Comparison of ENCODE assay signal across 26 cellular contexts in genomic region chr2:172488556-172488955, GRCh38.
"Had no signal": no experiment of that assay in that cellular context is flagged by ENCODE, and none has a peak within 500 bp of the region (broad histone marks: within the 10 kb centered on the region; RNA-seq: fewer than 3 reads in every experiment).

No MANE protein-coding gene starts in this region.

- H3K4me3 Mint-ChIP-seq: activated naive CD4-positive, alpha-beta T cell treated with anti-CD3 and anti-CD28 coated beads for 36 hours; activated naive CD8-positive, alpha-beta T cell treated with anti-CD3 and anti-CD28 coated beads, Interleukin-2, amount 50 U/mL, for 24 hours; nephron progenitor cell; stimulated activated effector memory CD8-positive, alpha-beta T cell treated with anti-CD3 and anti-CD28 coated beads, Interleukin-12 subunit alpha, Interleukin-12 subunit beta, amount 100 ng/mL, for 72 hours; stimulated activated naive CD8-positive, alpha-beta T cell treated with anti-CD3 and anti-CD28 coated beads, Interleukin-15, amount 100 ng/mL, for 72 hours; T-helper 2 cell treated with Interferon-gamma antibody and Interleukin-4, amounts not matched to agents 5 μg/mL and 100 μg/mL, for 36 hours had no signal

- H3K4me3 ChIP-seq: breast epithelium, esophagus muscularis mucosa, heart right ventricle, left lung, lung had no signal

- H3K27ac ChIP-seq: breast epithelium, esophagus muscularis mucosa, foreskin keratinocyte, heart right ventricle, left lung, neutrophil had no signal

- H3K27ac Mint-ChIP-seq: activated naive CD4-positive, alpha-beta T cell treated with anti-CD3 and anti-CD28 coated beads for 36 hours; activated naive CD8-positive, alpha-beta T cell treated with anti-CD3 and anti-CD28 coated beads, Interleukin-2, amount 50 U/mL, for 24 hours; nephron progenitor cell; stimulated activated effector memory CD8-positive, alpha-beta T cell treated with anti-CD3 and anti-CD28 coated beads, Interleukin-12 subunit alpha, Interleukin-12 subunit beta, amount 100 ng/mL, for 72 hours; T-helper 2 cell treated with Interferon-gamma antibody and Interleukin-4, amounts not matched to agents 5 μg/mL and 100 μg/mL, for 36 hours had no signal

- H3K27me3 Mint-ChIP-seq: activated naive CD8-positive, alpha-beta T cell treated with anti-CD3 and anti-CD28 coated beads, Interleukin-2, amount 50 U/mL, for 24 hours; stimulated activated naive CD8-positive, alpha-beta T cell treated with anti-CD3 and anti-CD28 coated beads, Interleukin-15, amount 100 ng/mL, for 72 hours had no signal

- H3K4me1 ChIP-seq: breast epithelium, esophagus muscularis mucosa, foreskin keratinocyte, left lung had no signal

- ATAC-seq: activated naive CD8-positive, alpha-beta T cell treated with anti-CD3 and anti-CD28 coated beads, Interleukin-2, amount 50 U/mL, for 24 hours; foreskin keratinocyte; heart right ventricle; left lung; sciatic nerve; stimulated activated effector memory CD8-positive, alpha-beta T cell treated with anti-CD3 and anti-CD28 coated beads, Interleukin-12 subunit alpha, Interleukin-12 subunit beta, amount 100 ng/mL, for 72 hours; stimulated activated naive CD8-positive, alpha-beta T cell treated with anti-CD3 and anti-CD28 coated beads, Interleukin-15, amount 100 ng/mL, for 72 hours had no signal

- H3K9me3 ChIP-seq: breast epithelium, esophagus muscularis mucosa, heart right ventricle, left lung, neutrophil had no signal

- H3K36me3 ChIP-seq: breast epithelium had no signal

- H3K9me3 Mint-ChIP-seq: activated naive CD4-positive, alpha-beta T cell treated with anti-CD3 and anti-CD28 coated beads for 36 hours; activated naive CD8-positive, alpha-beta T cell treated with anti-CD3 and anti-CD28 coated beads, Interleukin-2, amount 50 U/mL, for 24 hours; nephron progenitor cell; stimulated activated effector memory CD8-positive, alpha-beta T cell treated with anti-CD3 and anti-CD28 coated beads, Interleukin-12 subunit alpha, Interleukin-12 subunit beta, amount 100 ng/mL, for 72 hours; stimulated activated naive CD8-positive, alpha-beta T cell treated with anti-CD3 and anti-CD28 coated beads, Interleukin-15, amount 100 ng/mL, for 72 hours; T-helper 2 cell treated with Interferon-gamma antibody and Interleukin-4, amounts not matched to agents 5 μg/mL and 100 μg/mL, for 36 hours had no signal

- H3K4me1 Mint-ChIP-seq: stimulated activated effector memory CD8-positive, alpha-beta T cell treated with anti-CD3 and anti-CD28 coated beads, Interleukin-12 subunit alpha, Interleukin-12 subunit beta, amount 100 ng/mL, for 72 hours had no signal

- H3K27me3 ChIP-seq: breast epithelium, esophagus muscularis mucosa, foreskin keratinocyte, heart right ventricle, left lung, neutrophil had no signal

- DNase-seq: activated CD4-positive, alpha-beta T cell treated with anti-CD3 and anti-CD28 coated beads for 4 hours; activated CD4-positive, alpha-beta T cell treated with anti-CD3 and anti-CD28 coated beads, Interleukin-2, amount 50 U/mL, for 4 hours; activated effector memory CD4-positive, alpha-beta T cell treated with anti-CD3 and anti-CD28 coated beads, Interleukin-2, amount 50 U/mL, for 16 hours; activated naive CD4-positive, alpha-beta T cell treated with anti-CD3 and anti-CD28 coated beads for 36 hours; activated naive CD8-positive, alpha-beta T cell treated with anti-CD3 and anti-CD28 coated beads, Interleukin-2, amount 50 U/mL, for 24 hours; amygdala; central memory CD4-positive, alpha-beta T cell; dermis blood vessel endothelial cell; effector CD4-positive, alpha-beta T cell; foreskin keratinocyte; heart right ventricle; left lung; mesendoderm; nephron progenitor cell; small intestine; stimulated activated CD4-positive, alpha-beta T cell treated with anti-CD3 and anti-CD28 coated beads, Interleukin-4, amount 100 ng/mL, for 24 hours; stimulated activated naive CD8-positive, alpha-beta T cell treated with anti-CD3 and anti-CD28 coated beads, Interleukin-15, amount 100 ng/mL, for 72 hours; substantia nigra; T-helper 1 cell had no signal
